ENCODE assay signal across 8 cellular contexts in genomic region chrX:125205918-125206665, GRCh38.
DNase-seq lines count a peak whose midpoint lies in the region; ATAC-seq and TF ChIP-seq lines count a peak whose summit lies in the region.

No MANE protein-coding gene starts in this region.

- DNase-seq in NCI-H69 (lab: John Stamatoyannopoulos, UW): peak; percentile 88
- peak; percentile 22 for DNase-seq in endothelial cell (ENCODE audit: low spot score)
- peak; percentile 14 for DNase-seq in progenitor cell of endocrine pancreas (ENCODE audit: low spot score, unreplicated experiment)

- peak overlapping the region; percentile 76 for H3K27ac Mint-ChIP-seq in endothelial cell (ENCODE audit: unreplicated experiment)
- peak overlapping the region; percentile 54 for H3K27ac Mint-ChIP-seq in progenitor cell of endocrine pancreas

- H3K9me3 ChIP-seq in ES-I3 (ENCODE audit: control insufficient read depth, insufficient read depth, low read length): no peaks in the 10 kb centered on the region

- H3K4me1 Mint-ChIP-seq in endothelial cell (ENCODE audit: unreplicated experiment) (no peaks in the 10 kb centered on the region), progenitor cell of endocrine pancreas (ENCODE audit: low read depth) (peaks cover 13% of the 10 kb centered on the region)

- peaks cover 10% of the 10 kb centered on the region; the same call in 1 of the 2 replicates for H3K4me1 ChIP-seq in ES-I3 (ENCODE audit: insufficient read depth, low read length)

- H3K27me3 Mint-ChIP-seq in endothelial cell (ENCODE audit: unreplicated experiment): peaks cover 4% of the 10 kb centered on the region
- H3K27me3 Mint-ChIP-seq in progenitor cell of endocrine pancreas: peaks cover 56% of the 10 kb centered on the region

- H3K36me3 ChIP-seq in ES-I3 (ENCODE audit: insufficient read depth, low read length): no peaks in the 10 kb centered on the region

- ATAC-seq in GM19023 (IDR thresholded peaks at IDR 0.05; ENCODE audit: unreplicated experiment) (no peak), HG02588 (IDR thresholded peaks at IDR 0.05; ENCODE audit: unreplicated experiment) (no peak), HG03439 (IDR thresholded peaks at IDR 0.05; ENCODE audit: unreplicated experiment) (no peak), GM19463 (IDR thresholded peaks at IDR 0.05; ENCODE audit: unreplicated experiment) (no peak)

- H3K36me3 Mint-ChIP-seq in endothelial cell (ENCODE audit: low read depth, unreplicated experiment): no peaks in the 10 kb centered on the region
- no peaks in the 10 kb centered on the region for H3K36me3 Mint-ChIP-seq in progenitor cell of endocrine pancreas (ENCODE audit: insufficient read depth)

- peak overlapping the region; percentile 57; the same call in 1 of the 2 replicates for H3K9ac ChIP-seq in ES-I3 (ENCODE audit: low read depth, low read length)

- no peaks in the 10 kb centered on the region for H3K9me3 Mint-ChIP-seq in endothelial cell (ENCODE audit: unreplicated experiment)
- no peaks in the 10 kb centered on the region for H3K9me3 Mint-ChIP-seq in progenitor cell of endocrine pancreas (ENCODE audit: low read depth)

- H3K4me3 Mint-ChIP-seq in endothelial cell (ENCODE audit: unreplicated experiment): peak overlapping the region; percentile 89
- peak overlapping the region; percentile 72 for H3K4me3 Mint-ChIP-seq in progenitor cell of endocrine pancreas (ENCODE audit: low read depth)

- TF ChIP-seq CTCF in endothelial cell (IDR thresholded peaks at IDR 0.05; ENCODE audit: unreplicated experiment) (no peak), progenitor cell of endocrine pancreas (IDR thresholded peaks at IDR 0.05; ENCODE audit: unreplicated experiment) (peak; percentile 22)

Comparison
In these comparisons a context has a peak if more than half of its experiments do, and no peak if none do; other contexts are left out.
1. DNase-seq: peak in every context shown above with its lines; median percentile 88 in NCI-H69; 22 in endothelial cell; 14 in progenitor cell of endocrine pancreas.